ENCODE assay signal across 14 cellular contexts in the genomic region with DNA sequence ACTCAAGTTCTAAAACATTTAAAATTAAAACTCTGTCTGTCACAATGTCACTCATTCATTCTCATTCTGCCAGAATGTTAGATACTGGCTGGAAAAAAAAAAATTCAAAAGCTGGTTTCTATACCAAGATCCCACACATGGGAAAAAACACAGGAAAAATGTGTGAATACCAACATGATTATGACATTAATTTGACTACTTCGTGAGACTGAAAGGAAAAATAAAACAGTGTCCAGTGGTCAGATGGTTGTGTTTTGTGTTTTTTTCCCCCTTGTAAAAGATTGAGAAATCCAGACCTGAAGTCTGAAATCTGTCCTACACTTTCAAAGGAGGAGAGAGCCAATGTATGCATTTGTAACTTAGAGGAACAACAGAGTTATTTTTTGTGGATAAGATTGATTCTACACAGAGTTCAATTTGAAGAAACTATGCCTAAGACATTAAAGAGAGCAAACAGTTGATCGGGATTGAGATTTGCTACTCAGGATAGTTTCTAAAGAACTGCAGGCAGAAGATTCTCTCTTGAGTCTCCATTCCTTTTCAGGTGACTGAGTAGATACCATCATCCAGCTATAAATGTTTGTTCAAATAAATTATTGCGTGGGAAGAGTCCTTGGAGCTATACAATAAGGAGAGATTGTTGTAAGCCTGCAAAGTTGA. TPM values are rescaled to one million over a fixed set of nuclear protein-coding genes. Genes with fewer than 3 reads are reported as not detected.
"Had no signal": no experiment of that assay in that cellular context is flagged by ENCODE, and none has a peak within 500 bp of the region (broad histone marks: within the 10 kb centered on the region; RNA-seq: fewer than 3 reads in every experiment).

No MANE protein-coding gene starts in this region.

- DNase-seq: activated CD4-positive, alpha-beta T cell treated with anti-CD3 and anti-CD28 coated beads for 4 hours; activated CD8-positive, alpha-beta memory T cell treated with anti-CD3 and anti-CD28 coated beads, Interleukin-2, amount 50 U/mL, for 4 hours; activated CD8-positive, alpha-beta T cell treated with anti-CD3 and anti-CD28 coated beads for 36 hours; activated naive CD8-positive, alpha-beta T cell treated with anti-CD3 and anti-CD28 coated beads, Interleukin-2, amount 50 U/mL, for 24 hours; foreskin melanocyte; head of caudate nucleus; left colon; retina; stimulated activated CD4-positive, alpha-beta T cell treated with anti-CD3 and anti-CD28 coated beads, Interleukin-4, amount 100 ng/mL, for 4 hours; T1000 had no signal

- H3K9ac ChIP-seq: neural progenitor cell had no signal

- H3K4me3 ChIP-seq: neural progenitor cell had no signal

- H2AFZ ChIP-seq: neural progenitor cell had no signal

- H3K27ac Mint-ChIP-seq: activated CD8-positive, alpha-beta T cell treated with anti-CD3 and anti-CD28 coated beads for 36 hours; activated naive CD8-positive, alpha-beta T cell treated with anti-CD3 and anti-CD28 coated beads, Interleukin-2, amount 50 U/mL, for 24 hours; dendritic cell treated with granulocyte-macrophage colony-stimulating factor and Interleukin-4, amounts not matched to agents 40 ng/mL and 50 ng/mL, for 4 days; neural progenitor cell had no signal

- H3K9me3 Mint-ChIP-seq: activated CD8-positive, alpha-beta T cell treated with anti-CD3 and anti-CD28 coated beads for 36 hours had no signal

- H3K27ac ChIP-seq: neural progenitor cell, VCaP had no signal

- H3K4me1 ChIP-seq: neural progenitor cell had no signal

- H3K4me2 ChIP-seq: neural progenitor cell had no signal

- ATAC-seq: activated CD8-positive, alpha-beta T cell treated with anti-CD3 and anti-CD28 coated beads for 36 hours; activated naive CD8-positive, alpha-beta T cell treated with anti-CD3 and anti-CD28 coated beads, Interleukin-2, amount 50 U/mL, for 24 hours; left colon had no signal

- H3K27me3 ChIP-seq: neural progenitor cell had no signal

- H3K36me3 ChIP-seq: neural progenitor cell had no signal

RNA-seq across cellular contexts. Expression of a gene that starts 39.2 kb away (rescaled TPM):
- total RNA-seq: epithelial cell of proximal tubule had no signal
